In the genomic region with DNA sequence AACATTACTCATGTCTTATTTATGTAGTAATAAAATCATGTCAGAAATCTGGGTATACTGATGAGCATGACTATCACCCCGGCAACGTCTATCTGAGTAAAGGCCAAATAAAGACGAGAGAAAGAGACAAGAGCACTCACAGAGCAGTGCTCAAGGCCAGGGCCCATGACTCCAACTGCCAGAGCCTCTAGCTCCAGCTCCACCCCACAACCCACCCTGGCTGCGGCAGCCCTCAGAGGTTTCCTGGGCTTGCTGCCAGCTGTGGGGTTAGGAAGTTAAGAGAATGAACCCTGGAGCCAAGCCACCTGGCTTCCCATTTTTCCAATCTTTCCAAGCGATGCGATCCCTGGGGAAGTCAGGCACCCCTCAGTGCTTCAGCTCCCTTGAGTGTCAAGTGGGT, we compare ENCODE assay signal across 11 cellular contexts.
DNase-seq lines count a peak whose midpoint lies in the region; ATAC-seq and TF ChIP-seq lines count a peak whose summit lies in the region.
"Had no signal": no experiment of that assay in that cellular context is flagged by ENCODE, and none has a peak within 500 bp of the region (broad histone marks: within the 10 kb centered on the region; RNA-seq: fewer than 3 reads in every experiment).

No MANE protein-coding gene starts in this region.

- H3K9ac ChIP-seq in DND-41 (ENCODE audit: low read depth, low read length): no peak overlapping the region

- no peak overlapping the region for H3K4me2 ChIP-seq in DND-41 (ENCODE audit: insufficient read depth, low read length)

- peaks cover 4% of the 10 kb centered on the region for H3K27me3 ChIP-seq in DND-41 (ENCODE audit: insufficient read depth, low read length, poor library complexity)
- peaks cover 83% of the 10 kb centered on the region for H3K27me3 ChIP-seq in left ventricle myocardium inferior (ENCODE audit: low read depth)

- no peak overlapping the region for H2AFZ ChIP-seq in DND-41 (ENCODE audit: low read depth, low read length)

- DNase-seq in DND-41: peak; percentile 9
- peak; percentile 79 for DNase-seq in NCI-H2029 treated with DMSO at 0.1 percent for 48 hours (lab: John Stamatoyannopoulos, UW)
- DNase-seq in pons (ENCODE audit: low spot score): peak; percentile 19
- DNase-seq in activated CD8-positive, alpha-beta memory T cell treated with anti-CD3 and anti-CD28 coated beads for 24 hours: no peak
- no peak for DNase-seq in middle frontal gyrus (ENCODE audit: extremely low spot score, low spot score)
- DNase-seq in left ventricle myocardium inferior: no peak
- DNase-seq: naive B cell, NCI-H1694 treated with DMSO at 0.1 percent for 48 hours, retina, T1000 had no signal

- no peak for TF ChIP-seq CTCF in DND-41 (IDR thresholded peaks at IDR 0.05; ENCODE audit: borderline replicate concordance, extremely low read depth, low read length, poor library complexity, severe bottlenecking)
- no peak for TF ChIP-seq CTCF in VCaP (conservative IDR thresholded peaks at IDR 0.05)
- no peak for TF ChIP-seq CTCF in left ventricle myocardium inferior (IDR thresholded peaks at IDR 0.05; ENCODE audit: borderline replicate concordance)

- no peaks in the 10 kb centered on the region for H4K20me1 ChIP-seq in DND-41 (ENCODE audit: insufficient read depth, low read length)

- intact Hi-C loops in left ventricle myocardium inferior (cut with micrococcal nuclease): no loop called here

- H3K79me2 ChIP-seq in DND-41 (ENCODE audit: insufficient read depth, low read length): no peaks in the 10 kb centered on the region

- H3K9me3 ChIP-seq in DND-41 (ENCODE audit: insufficient read depth, low read length, severe bottlenecking) (no peaks in the 10 kb centered on the region), left ventricle myocardium inferior (replicated peaks) (no peaks in the 10 kb centered on the region)

- no peaks in the 10 kb centered on the region; the same call in 1 of the 2 replicates for H3K4me1 ChIP-seq in DND-41 (ENCODE audit: insufficient read depth, low read length)
- no peaks in the 10 kb centered on the region for H3K4me1 ChIP-seq in left ventricle myocardium inferior

- H3K4me3 ChIP-seq in DND-41 (ENCODE audit: low read depth in 1 of 2, low read length in 2 of 2) (no peak overlapping the region), left ventricle myocardium inferior (no peak overlapping the region)

- H3K36me3 ChIP-seq in DND-41 (ENCODE audit: insufficient read depth, low read length) (no peaks in the 10 kb centered on the region), left ventricle myocardium inferior (no peaks in the 10 kb centered on the region)

- H3K27ac ChIP-seq in DND-41 (ENCODE audit: low read length): no peak overlapping the region
- H3K27ac ChIP-seq in VCaP: peak overlapping the region; percentile 88
- H3K27ac ChIP-seq in left ventricle myocardium inferior (replicated peaks): no peak overlapping the region

- ATAC-seq in DND-41 (ENCODE audit: insufficient read depth, low read depth): 0 out of 3 replicates have a peak, but pooled peaks have one; percentile 39

Comparison
In these comparisons a context has a peak if more than half of its experiments do, and no peak if none do; other contexts are left out.
1. DNase-seq: peak in DND-41 (single experiment), NCI-H2029 treated with DMSO at 0.1 percent for 48 hours (single experiment) and pons (single experiment); none in activated CD8-positive, alpha-beta memory T cell treated with anti-CD3 and anti-CD28 coated beads for 24 hours (single experiment), middle frontal gyrus (single experiment) and left ventricle myocardium inferior (single experiment).